16 cellular contexts compared by ENCODE assay signal in genomic region chr17:73365203-73365933, GRCh38. TPM values are rescaled to one million over a fixed set of nuclear protein-coding genes. Genes with fewer than 3 reads are reported as not detected.
DNase-seq lines count a peak whose midpoint lies in the region; ATAC-seq and TF ChIP-seq lines count a peak whose summit lies in the region.
"Had no signal": no experiment of that assay in that cellular context is flagged by ENCODE, and none has a peak within 500 bp of the region (broad histone marks: within the 10 kb centered on the region; RNA-seq: fewer than 3 reads in every experiment).

No MANE protein-coding gene starts in this region.

- TF ChIP-seq POLR2A in gastroesophageal sphincter (IDR thresholded peaks at IDR 0.05) = no peak

- no peak for TF ChIP-seq EP300 in gastroesophageal sphincter (IDR thresholded peaks at IDR 0.05)

- DNase-seq in WERI-Rb-1 (no peak), midbrain (lab: John Stamatoyannopoulos, UW) (peak; percentile 26), NCI-H2227 treated with DMSO at 0.1 percent for 48 hours (lab: John Stamatoyannopoulos, UW) (no peak), pons (ENCODE audit: low spot score) (no peak), NOMO-1 (lab: John Stamatoyannopoulos, UW; ENCODE audit: unreplicated experiment in 2 of 2) (no peak)
- no peak for DNase-seq in activated effector memory CD4-positive, alpha-beta T cell treated with anti-CD3 and anti-CD28 coated beads, Interleukin-2, amount 50 U/mL, for 16 hours
- DNase-seq: activated gamma-delta T cell treated with Interleukin-2 at 50 U/mL for 16 hours; naive thymus-derived CD8-positive, alpha-beta T cell; NCI-H1417; NCI-H446 treated with DMSO at 0.1 percent for 48 hours; stimulated activated naive CD8-positive, alpha-beta T cell treated with anti-CD3 and anti-CD28 coated beads, Interleukin-15, amount 100 ng/mL, for 72 hours had no signal

- H3K27me3 ChIP-seq in WERI-Rb-1 (ENCODE audit: insufficient read depth, low read depth, severe bottlenecking) = no peaks in the 10 kb centered on the region
- no peaks in the 10 kb centered on the region for H3K27me3 ChIP-seq in gastroesophageal sphincter

- WGBS in gastroesophageal sphincter (ENCODE audit: low coverage in 1 of 2), 2 donors = no CpG with 5 or more reads among the region's 25 CpGs

- H3K36me3 ChIP-seq in WERI-Rb-1 (peaks cover 18% of the 10 kb centered on the region), gastroesophageal sphincter (no peaks in the 10 kb centered on the region)

- no peaks in the 10 kb centered on the region for H3K9me3 ChIP-seq in WERI-Rb-1 (ENCODE audit: severe bottlenecking)
- no peaks in the 10 kb centered on the region for H3K9me3 ChIP-seq in gastroesophageal sphincter

- no peak for ATAC-seq in gastroesophageal sphincter
- ATAC-seq: naive thymus-derived CD8-positive, alpha-beta T cell; SK-N-SH treated with all-trans-retinoic acid at 6 μM for 48 hours; stimulated activated naive CD8-positive, alpha-beta T cell treated with anti-CD3 and anti-CD28 coated beads, Interleukin-15, amount 100 ng/mL, for 72 hours had no signal

- H3K4me3 ChIP-seq in WERI-Rb-1 (ENCODE audit: low read depth, low read length) (no peak overlapping the region), gastroesophageal sphincter (peak overlapping the region in 1 of 2 donors; percentile 4)
- H3K4me3 ChIP-seq: K562 had no signal

- no peak for TF ChIP-seq CTCF in WERI-Rb-1 (IDR thresholded peaks at IDR 0.05; ENCODE audit: low read depth, low read length)
- no peak for TF ChIP-seq CTCF in gastroesophageal sphincter (IDR thresholded peaks at IDR 0.05)

- H3K27ac ChIP-seq in WERI-Rb-1 (peak overlapping the region; percentile 40), gastroesophageal sphincter (peak overlapping the region in 3 of 4 donors; percentile 60 to 69 (median 60)), temporal lobe (ENCODE audit: low read depth, low read length) (peak overlapping the region; percentile 74)
- H3K27ac ChIP-seq: VCaP had no signal

- H3K4me1 ChIP-seq in gastroesophageal sphincter = peaks cover 0 to 23% (median 0%) of the 10 kb centered on the region in 3 donors

RNA-seq across cellular contexts. Expression of gene CDC42EP4, which starts 53.6 kb away (rescaled TPM):
- total RNA-seq in gastroesophageal sphincter (100 to 1,000 TPM in 1 of 4 donors, 10 to 100 TPM in 3; 69.4 to 106 (median 73.0) TPM), temporal lobe (59.3 TPM)
